1 cellular context compared by ENCODE assay signal in the genomic region with DNA sequence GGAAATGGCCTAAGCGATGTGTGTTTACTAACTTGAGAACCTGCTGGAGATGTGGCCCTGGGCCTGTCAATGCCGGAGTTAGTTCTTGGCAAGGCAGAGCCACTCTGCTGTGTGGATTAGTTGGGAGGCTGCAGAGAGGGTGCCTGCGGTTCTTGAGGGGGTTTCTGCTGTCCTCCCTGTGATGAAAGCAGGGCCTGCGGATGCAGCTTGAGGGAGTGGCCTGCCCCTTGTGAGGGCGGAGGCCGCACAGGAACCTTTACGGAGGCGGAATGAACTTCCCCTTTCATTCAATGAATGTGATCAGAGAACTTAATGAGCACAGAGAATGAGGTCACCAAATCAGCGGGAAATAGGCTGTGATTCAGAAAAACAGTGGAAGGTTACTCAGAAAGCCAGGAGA.
TF ChIP-seq lines count a peak whose summit lies in the region.

No MANE protein-coding gene starts in this region.

TF ChIP-seq in GM23338, 12 proteins besides CTCF, POLR2A, EP300 and RAD21 (continued from another document):
- TF ChIP-seq ZNF462 (CRISPR knock-in tag; IDR thresholded peaks at IDR 0.05) (no peak), ETS1 (IDR thresholded peaks at IDR 0.05) (no peak), JUNB (IDR thresholded peaks at IDR 0.05; ENCODE audit: unreplicated experiment) (no peak), NANOG (IDR thresholded peaks at IDR 0.05; ENCODE audit: borderline replicate concordance) (no peak)
